ENCODE assay signal across 8 cellular contexts in the genomic region with DNA sequence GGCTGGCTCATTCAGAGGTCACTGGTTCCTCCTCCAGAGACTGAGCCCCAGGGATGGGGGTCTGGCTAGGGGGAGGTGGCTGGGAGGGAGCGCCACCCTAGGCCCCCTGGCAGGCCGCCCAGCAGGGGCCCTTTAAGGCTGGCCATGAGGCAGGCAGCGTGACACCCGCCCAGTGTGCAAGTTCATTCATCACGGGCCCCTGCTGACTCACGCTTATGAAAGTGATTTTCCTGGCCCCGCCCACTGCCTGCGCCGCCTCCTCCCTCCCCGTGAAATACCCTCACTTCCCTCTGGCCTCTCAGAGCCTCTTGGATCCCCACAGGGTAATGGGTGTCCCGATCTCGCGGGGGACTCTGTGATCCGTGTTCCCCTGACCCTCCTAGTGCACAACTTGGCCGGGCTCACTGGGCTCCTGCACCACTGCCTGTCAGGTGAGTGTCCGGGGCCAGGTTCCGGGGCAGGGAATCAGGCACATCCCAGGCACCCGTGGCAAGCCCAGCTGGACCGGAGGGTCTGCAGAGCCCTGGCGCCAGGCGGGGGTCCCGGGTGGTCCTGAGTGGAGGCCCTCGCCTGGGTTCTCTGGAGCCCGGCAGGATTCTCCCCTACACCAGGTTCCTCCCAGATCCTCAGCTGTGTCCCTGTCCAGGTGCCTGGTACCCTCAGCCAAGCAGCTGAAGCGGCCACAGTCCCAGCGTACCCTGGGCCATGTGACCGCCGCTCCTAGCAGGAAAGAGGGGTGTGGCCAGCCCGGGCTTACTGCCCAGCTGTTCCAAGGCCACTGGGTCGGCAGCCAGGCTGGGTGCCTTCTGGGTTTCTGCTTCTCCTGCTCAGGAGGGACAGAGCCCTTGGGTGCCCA. TPM values are rescaled to one million over a fixed set of nuclear protein-coding genes. Genes with fewer than 3 reads are reported as not detected.
DNase-seq lines count a peak whose midpoint lies in the region; ATAC-seq and TF ChIP-seq lines count a peak whose summit lies in the region.

A gene with protein sequence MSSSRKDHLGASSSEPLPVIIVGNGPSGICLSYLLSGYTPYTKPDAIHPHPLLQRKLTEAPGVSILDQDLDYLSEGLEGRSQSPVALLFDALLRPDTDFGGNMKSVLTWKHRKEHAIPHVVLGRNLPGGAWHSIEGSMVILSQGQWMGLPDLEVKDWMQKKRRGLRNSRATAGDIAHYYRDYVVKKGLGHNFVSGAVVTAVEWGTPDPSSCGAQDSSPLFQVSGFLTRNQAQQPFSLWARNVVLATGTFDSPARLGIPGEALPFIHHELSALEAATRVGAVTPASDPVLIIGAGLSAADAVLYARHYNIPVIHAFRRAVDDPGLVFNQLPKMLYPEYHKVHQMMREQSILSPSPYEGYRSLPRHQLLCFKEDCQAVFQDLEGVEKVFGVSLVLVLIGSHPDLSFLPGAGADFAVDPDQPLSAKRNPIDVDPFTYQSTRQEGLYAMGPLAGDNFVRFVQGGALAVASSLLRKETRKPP (plus strand): TSS at position 301 of the 856 bp plus-strand sequence. CDS start 4,432 bp downstream, outside the sequence.

- intact Hi-C loops in activated CD8-positive, alpha-beta T cell treated with anti-CD3 and anti-CD28 coated beads for 36 hours (cut with micrococcal nuclease), result loop anchor here (10.0 kb wide), 1 partner anchor 222 kb away; no protein-coding TSS in a partner anchor

- CTCF ChIA-PET in activated CD8-positive, alpha-beta T cell treated with anti-CD3 and anti-CD28 coated beads for 36 hours (lab: Charles Lee), result interaction anchor here (0.9 to 2.9 kb wide), 14 partner anchors 11 to 553 kb away, joined by 3 to 25 read pairs (median 4); partner anchors contain the start of gene TAF1C

- no peaks in the 10 kb centered on the region for H3K9me3 ChIP-seq in effector memory CD4-positive, alpha-beta T cell (ENCODE audit: control insufficient read depth, low read length)

- ATAC-seq in HG03432 (IDR thresholded peaks at IDR 0.05; ENCODE audit: unreplicated experiment) (peak; percentile 89), memory B cell (ENCODE audit: low read depth) (peak; percentile 78)
- peak; percentile 94 for ATAC-seq in activated CD8-positive, alpha-beta T cell treated with anti-CD3 and anti-CD28 coated beads for 36 hours

- peak; percentile 14 for TF ChIP-seq POLR2A in GM19193 (IDR thresholded peaks at IDR 0.05; ENCODE audit: extremely low read depth, insufficient read depth, insufficient read length)

- peaks cover 8% of the 10 kb centered on the region for H3K4me1 Mint-ChIP-seq in activated CD8-positive, alpha-beta T cell treated with anti-CD3 and anti-CD28 coated beads for 36 hours (ENCODE audit: low read depth)
- peaks cover 7% of the 10 kb centered on the region for H3K4me1 Mint-ChIP-seq in memory B cell

- no peaks in the 10 kb centered on the region for H3K4me1 ChIP-seq in effector memory CD4-positive, alpha-beta T cell (ENCODE audit: control insufficient read depth, insufficient read depth, low read length, poor library complexity, severe bottlenecking)

- H3K4me3 ChIP-seq in effector memory CD4-positive, alpha-beta T cell (ENCODE audit: insufficient read depth, low read depth, low read length, poor library complexity, severe bottlenecking), result no peak within 1 kb of the TSS

- DNase-seq in Ammon's horn (ENCODE audit: low spot score) (peak; percentile 84), NCI-H774 (lab: John Stamatoyannopoulos, UW) (peak; percentile 56), memory B cell (ENCODE audit: low spot score in 2 of 2) (peak; percentile 32 to 40)
- peak; percentile 94 for DNase-seq in activated CD8-positive, alpha-beta T cell treated with anti-CD3 and anti-CD28 coated beads for 36 hours
- peak in 2 of 3 donors; percentile 1 to 11 for DNase-seq in effector memory CD4-positive, alpha-beta T cell
- peak; percentile 58 for DNase-seq in stimulated activated CD8-positive, alpha-beta memory T cell treated with anti-CD3 and anti-CD28 coated beads, Interleukin-12 subunit alpha, Interleukin-12 subunit beta, amount 100 ng/mL, for 24 hours (ENCODE audit: extremely low read depth)

- H3K27me3 Mint-ChIP-seq in activated CD8-positive, alpha-beta T cell treated with anti-CD3 and anti-CD28 coated beads for 36 hours, result peaks cover 17% of the 10 kb centered on the region
- peaks cover 6% of the 10 kb centered on the region for H3K27me3 Mint-ChIP-seq in memory B cell

- H3K36me3 Mint-ChIP-seq in activated CD8-positive, alpha-beta T cell treated with anti-CD3 and anti-CD28 coated beads for 36 hours (ENCODE audit: low read depth), result no peaks in the 10 kb centered on the region
- no peaks in the 10 kb centered on the region for H3K36me3 Mint-ChIP-seq in memory B cell

- POLR2A ChIA-PET in activated CD8-positive, alpha-beta T cell treated with anti-CD3 and anti-CD28 coated beads for 36 hours (lab: Charles Lee), result interaction anchor here (0.5 to 1.3 kb wide), 3 partner anchors 113 to 235 kb away, joined by 3 to 4 read pairs (median 3); partner anchors contain the start of gene MBTPS1

- H3K9me3 Mint-ChIP-seq in activated CD8-positive, alpha-beta T cell treated with anti-CD3 and anti-CD28 coated beads for 36 hours, result no peaks in the 10 kb centered on the region
- no peaks in the 10 kb centered on the region for H3K9me3 Mint-ChIP-seq in memory B cell

- TF ChIP-seq CTCF in activated CD8-positive, alpha-beta T cell treated with anti-CD3 and anti-CD28 coated beads for 36 hours (IDR thresholded peaks at IDR 0.05), result no peak

- H3K4me3 Mint-ChIP-seq in activated CD8-positive, alpha-beta T cell treated with anti-CD3 and anti-CD28 coated beads for 36 hours, result no peak within 1 kb of the TSS
- H3K4me3 Mint-ChIP-seq in memory B cell, result peak within 1 kb of the TSS; percentile 71

- H3K36me3 ChIP-seq in effector memory CD4-positive, alpha-beta T cell (ENCODE audit: control insufficient read depth, insufficient read depth, low read length), result no peaks in the 10 kb centered on the region

- H3K27me3 ChIP-seq in effector memory CD4-positive, alpha-beta T cell (replicated peaks; ENCODE audit: control insufficient read depth, insufficient read depth, low read length, poor library complexity, severe bottlenecking), result peaks cover 15% of the 10 kb centered on the region

- H3K27ac Mint-ChIP-seq in activated CD8-positive, alpha-beta T cell treated with anti-CD3 and anti-CD28 coated beads for 36 hours, result peak within 1 kb of the TSS; percentile 11
- H3K27ac Mint-ChIP-seq in memory B cell, result no peak within 1 kb of the TSS

- H3K27ac ChIP-seq in effector memory CD4-positive, alpha-beta T cell (ENCODE audit: insufficient read depth, low read length, poor library complexity, severe bottlenecking), result no peak within 1 kb of the TSS

RNA-seq across cellular contexts. Expression of the gene that starts here (rescaled TPM):
- under 1 TPM; 0.56 to 0.67 TPM for total RNA-seq in activated CD8-positive, alpha-beta T cell treated with anti-CD3 and anti-CD28 coated beads for 36 hours

Comparison
In these comparisons a context has a peak if more than half of its experiments do, and no peak if none do; other contexts are left out.
1. Peak in DNase-seq and ATAC-seq in activated CD8-positive, alpha-beta T cell treated with anti-CD3 and anti-CD28 coated beads for 36 hours; RNA of the gene not detected or under 1 TPM.
2. DNase-seq: peak in every context shown above with its lines; median percentile 94 in activated CD8-positive, alpha-beta T cell treated with anti-CD3 and anti-CD28 coated beads for 36 hours; 84 in Ammon's horn; 58 in stimulated activated CD8-positive, alpha-beta memory T cell treated with anti-CD3 and anti-CD28 coated beads, Interleukin-12 subunit alpha, Interleukin-12 subunit beta, amount 100 ng/mL, for 24 hours; 56 in NCI-H774; 36 in memory B cell; 6 in effector memory CD4-positive, alpha-beta T cell.